22 cellular contexts compared by ENCODE assay signal in the genomic region with DNA sequence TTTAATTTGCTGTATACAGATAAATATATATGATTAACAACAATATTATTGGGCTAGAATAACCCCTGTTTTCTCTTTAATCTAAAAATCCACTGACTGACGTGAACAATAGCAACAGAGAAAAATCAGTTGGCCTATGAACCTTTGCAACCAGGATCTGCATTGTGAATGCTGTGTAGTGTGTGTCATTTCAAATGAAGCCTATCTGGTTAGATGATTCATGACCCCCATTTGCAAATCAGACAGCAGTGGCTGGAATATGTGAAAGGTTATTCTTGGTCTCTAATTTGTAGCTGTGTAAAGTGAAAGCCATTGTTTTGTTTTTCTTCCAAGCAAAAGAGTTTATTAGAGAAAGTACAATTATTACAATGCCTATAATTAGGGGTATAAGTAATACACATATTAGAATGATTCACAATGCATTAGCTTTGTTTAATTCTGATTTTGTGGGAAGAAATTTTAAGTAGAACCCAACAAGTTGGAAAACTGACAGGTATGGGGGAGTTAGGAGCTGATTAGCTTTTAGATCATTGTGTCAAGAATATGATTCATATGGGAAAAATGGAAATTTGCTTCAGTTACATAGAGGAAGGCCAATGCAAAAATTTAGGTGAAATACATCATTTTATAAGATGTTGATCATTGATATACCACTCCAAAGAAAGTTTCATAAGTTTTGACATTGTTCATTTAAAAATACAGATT.
DNase-seq lines count a peak whose midpoint lies in the region; ATAC-seq, FAIRE-seq and TF ChIP-seq lines count a peak whose summit lies in the region.
"Had no signal": no experiment of that assay in that cellular context is flagged by ENCODE, and none has a peak within 500 bp of the region (broad histone marks: within the 10 kb centered on the region; RNA-seq: fewer than 3 reads in every experiment).

No MANE protein-coding gene starts in this region.

- H3K27me3 ChIP-seq in SK-N-SH (ENCODE audit: insufficient read depth) (no peaks in the 10 kb centered on the region), H7 (ENCODE audit: control insufficient read depth, insufficient read depth, low read length) (no peaks in the 10 kb centered on the region)
- H3K27me3 ChIP-seq: BLaER1 treated with 17β-estradiol and CSF1 and Interleukin-3, amounts not matched to agents 10 nM and 100 nM; pancreas had no signal

- no peak for TF ChIP-seq EP300 in SK-N-SH (IDR thresholded peaks at IDR 0.05; ENCODE audit: borderline replicate concordance in 1 of 2, low read depth in 1 of 2, low read length in 1 of 2)

- H3K4me3 ChIP-seq in SK-N-SH (ENCODE audit: low read depth in 2 of 2, low read length in 1 of 2), result no peak overlapping the region
- H3K4me3 ChIP-seq in fibroblast of mammary gland (ENCODE audit: control insufficient read depth, low read depth, low read length), result no peak overlapping the region
- no peak overlapping the region for H3K4me3 ChIP-seq in skeletal muscle cell (ENCODE audit: low read depth, low read length)
- H3K4me3 ChIP-seq in H7 (ENCODE audit: insufficient read depth, low read depth, low read length), result no peak overlapping the region
- H3K4me3 ChIP-seq: BLaER1 treated with 17β-estradiol and CSF1 and Interleukin-3, amounts not matched to agents 10 nM and 100 nM; pancreas; skin epidermis had no signal

- POLR2A ChIA-PET in SK-N-SH (lab: Yijun Ruan, JAX), result no interaction called here

- no peak overlapping the region for H3K9ac ChIP-seq in SK-N-SH
- H3K9ac ChIP-seq: BLaER1 treated with 17β-estradiol and CSF1 and Interleukin-3, amounts not matched to agents 10 nM and 100 nM had no signal

- H3F3A ChIP-seq in SK-N-SH (replicated peaks; ENCODE audit: insufficient read depth), result no peaks in the 10 kb centered on the region

- WGBS in SK-N-SH (ENCODE audit: low lambda C conversion rate), result 48% methylated on average over 1 of the region's 1 CpG

- H3K9me3 ChIP-seq in SK-N-SH, result no peaks in the 10 kb centered on the region
- H3K9me3 ChIP-seq: BLaER1 treated with 17β-estradiol and CSF1 and Interleukin-3, amounts not matched to agents 10 nM and 100 nM; pancreas had no signal

- ATAC-seq in SK-N-SH treated with all-trans-retinoic acid at 6 μM for 48 hours, result no peak
- no peak for ATAC-seq in GM18502 (IDR thresholded peaks at IDR 0.05; ENCODE audit: poor library complexity, unreplicated experiment)
- ATAC-seq: effector memory CD8-positive, alpha-beta T cell; naive thymus-derived CD4-positive, alpha-beta T cell; pancreas had no signal

- no peaks in the 10 kb centered on the region for H3K36me3 ChIP-seq in SK-N-SH (replicated peaks in 1 of 2; ENCODE audit: control insufficient read depth in 1 of 2, insufficient read depth in 2 of 2, low read length in 1 of 2)
- no peaks in the 10 kb centered on the region for H3K36me3 ChIP-seq in H7 (replicated peaks; ENCODE audit: control insufficient read depth, insufficient read depth, low read length)
- H3K36me3 ChIP-seq: BLaER1 treated with 17β-estradiol and CSF1 and Interleukin-3, amounts not matched to agents 10 nM and 100 nM; pancreas had no signal

- no peak overlapping the region for H2AFZ ChIP-seq in SK-N-SH (ENCODE audit: low read depth)

- no peaks in the 10 kb centered on the region for H3K79me2 ChIP-seq in SK-N-SH (ENCODE audit: insufficient read depth)

- no peak for DNase-seq in SK-N-SH
- DNase-seq in RCC 7860 (ENCODE audit: low spot score), result peak; percentile 25
- peak; percentile 28 for DNase-seq in fibroblast of mammary gland (ENCODE audit: low read depth)
- DNase-seq in skeletal muscle cell (ENCODE audit: low read depth), result peak; percentile 15
- DNase-seq in H7, result no peak
- no peak for DNase-seq in mucosa of gallbladder (ENCODE audit: low spot score)
- DNase-seq: activated CD4-positive, alpha-beta T cell treated with anti-CD3 and anti-CD28 coated beads, Interleukin-2, amount 50 U/mL, for 4 hours; DMS 273 treated with DMSO at 0.1 percent for 48 hours; effector memory CD8-positive, alpha-beta T cell; H9; hippocampal formation; islet precursor cell; naive thymus-derived CD4-positive, alpha-beta T cell; NCI-H187 treated with DMSO at 0.1 percent for 48 hours; pancreas; SHP77 treated with DMSO at 0.1 percent for 48 hours; stimulated activated CD4-positive, alpha-beta T cell treated with anti-CD3 and anti-CD28 coated beads, Interleukin-4, amount 100 ng/mL, for 1 hour had no signal

- CTCF ChIA-PET in SK-N-SH (lab: Yijun Ruan, JAX), result interaction anchor here (0.6 kb wide), 1 partner anchor 1329 kb away, joined by 4 read pairs; no protein-coding TSS in a partner anchor

- no peaks in the 10 kb centered on the region for H4K20me1 ChIP-seq in SK-N-SH (ENCODE audit: insufficient read depth)
- H4K20me1 ChIP-seq: BLaER1 treated with 17β-estradiol and CSF1 and Interleukin-3, amounts not matched to agents 10 nM and 100 nM had no signal

- no peaks in the 10 kb centered on the region for H3K4me1 ChIP-seq in SK-N-SH (ENCODE audit: control insufficient read depth in 1 of 2, insufficient read depth in 2 of 2, low read depth in 1 of 2, low read length in 1 of 2)
- H3K4me1 ChIP-seq: BLaER1 treated with 17β-estradiol and CSF1 and Interleukin-3, amounts not matched to agents 10 nM and 100 nM; pancreas had no signal

- no peaks in the 10 kb centered on the region for H3K9me2 ChIP-seq in SK-N-SH

- peak; percentile 77 for FAIRE-seq in RCC 7860 (lab: Jason Lieb, UNC)

- H3K4me2 ChIP-seq in SK-N-SH, result no peak overlapping the region
- H3K4me2 ChIP-seq: BLaER1 treated with 17β-estradiol and CSF1 and Interleukin-3, amounts not matched to agents 10 nM and 100 nM had no signal

- no peak for TF ChIP-seq CTCF in SK-N-SH (IDR thresholded peaks at IDR 0.05)
- TF ChIP-seq CTCF in fibroblast of mammary gland (conservative IDR thresholded peaks at IDR 0.05; ENCODE audit: control insufficient read depth, insufficient read depth, low read depth, low read length), result no peak

- no peak overlapping the region for H3K27ac ChIP-seq in SK-N-SH (ENCODE audit: low read depth in 2 of 2, low read length in 1 of 2)
- H3K27ac ChIP-seq: BLaER1 treated with 17β-estradiol and CSF1 and Interleukin-3, amounts not matched to agents 10 nM and 100 nM; pancreas; skin epidermis; VCaP had no signal

- TF ChIP-seq RAD21 in SK-N-SH (IDR thresholded peaks at IDR 0.05; ENCODE audit: low read length), result no peak

TF ChIP-seq in SK-N-SH, 30 proteins besides CTCF, POLR2A, EP300 and RAD21:
- TF ChIP-seq, protein P1, sequence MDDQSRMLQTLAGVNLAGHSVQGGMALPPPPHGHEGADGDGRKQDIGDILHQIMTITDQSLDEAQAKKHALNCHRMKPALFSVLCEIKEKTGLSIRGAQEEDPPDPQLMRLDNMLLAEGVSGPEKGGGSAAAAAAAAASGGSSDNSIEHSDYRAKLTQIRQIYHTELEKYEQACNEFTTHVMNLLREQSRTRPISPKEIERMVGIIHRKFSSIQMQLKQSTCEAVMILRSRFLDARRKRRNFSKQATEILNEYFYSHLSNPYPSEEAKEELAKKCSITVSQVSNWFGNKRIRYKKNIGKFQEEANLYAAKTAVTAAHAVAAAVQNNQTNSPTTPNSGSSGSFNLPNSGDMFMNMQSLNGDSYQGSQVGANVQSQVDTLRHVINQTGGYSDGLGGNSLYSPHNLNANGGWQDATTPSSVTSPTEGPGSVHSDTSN (IDR thresholded peaks at IDR 0.05), result peak; percentile 23; the same call in 1 of the 2 replicates
- TF ChIP-seq EZH2phosphoT487 (IDR thresholded peaks at IDR 0.05; ENCODE audit: borderline replicate concordance, low read depth), result no peak
TF ChIP-seq in SK-N-SH: peak in this region for 1.

TF ChIP-seq in SK-N-SH treated with all-trans-retinoic acid at 6 μM for 48 hours, 23 proteins besides CTCF, POLR2A, EP300 and RAD21 (continues in another document):
- TF ChIP-seq, protein P2, sequence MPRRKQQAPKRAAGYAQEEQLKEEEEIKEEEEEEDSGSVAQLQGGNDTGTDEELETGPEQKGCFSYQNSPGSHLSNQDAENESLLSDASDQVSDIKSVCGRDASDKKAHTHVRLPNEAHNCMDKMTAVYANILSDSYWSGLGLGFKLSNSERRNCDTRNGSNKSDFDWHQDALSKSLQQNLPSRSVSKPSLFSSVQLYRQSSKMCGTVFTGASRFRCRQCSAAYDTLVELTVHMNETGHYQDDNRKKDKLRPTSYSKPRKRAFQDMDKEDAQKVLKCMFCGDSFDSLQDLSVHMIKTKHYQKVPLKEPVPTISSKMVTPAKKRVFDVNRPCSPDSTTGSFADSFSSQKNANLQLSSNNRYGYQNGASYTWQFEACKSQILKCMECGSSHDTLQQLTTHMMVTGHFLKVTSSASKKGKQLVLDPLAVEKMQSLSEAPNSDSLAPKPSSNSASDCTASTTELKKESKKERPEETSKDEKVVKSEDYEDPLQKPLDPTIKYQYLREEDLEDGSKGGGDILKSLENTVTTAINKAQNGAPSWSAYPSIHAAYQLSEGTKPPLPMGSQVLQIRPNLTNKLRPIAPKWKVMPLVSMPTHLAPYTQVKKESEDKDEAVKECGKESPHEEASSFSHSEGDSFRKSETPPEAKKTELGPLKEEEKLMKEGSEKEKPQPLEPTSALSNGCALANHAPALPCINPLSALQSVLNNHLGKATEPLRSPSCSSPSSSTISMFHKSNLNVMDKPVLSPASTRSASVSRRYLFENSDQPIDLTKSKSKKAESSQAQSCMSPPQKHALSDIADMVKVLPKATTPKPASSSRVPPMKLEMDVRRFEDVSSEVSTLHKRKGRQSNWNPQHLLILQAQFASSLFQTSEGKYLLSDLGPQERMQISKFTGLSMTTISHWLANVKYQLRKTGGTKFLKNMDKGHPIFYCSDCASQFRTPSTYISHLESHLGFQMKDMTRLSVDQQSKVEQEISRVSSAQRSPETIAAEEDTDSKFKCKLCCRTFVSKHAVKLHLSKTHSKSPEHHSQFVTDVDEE (CRISPR knock-in tag; IDR thresholded peaks at IDR 0.05), result no peak
- TF ChIP-seq, protein P3, sequence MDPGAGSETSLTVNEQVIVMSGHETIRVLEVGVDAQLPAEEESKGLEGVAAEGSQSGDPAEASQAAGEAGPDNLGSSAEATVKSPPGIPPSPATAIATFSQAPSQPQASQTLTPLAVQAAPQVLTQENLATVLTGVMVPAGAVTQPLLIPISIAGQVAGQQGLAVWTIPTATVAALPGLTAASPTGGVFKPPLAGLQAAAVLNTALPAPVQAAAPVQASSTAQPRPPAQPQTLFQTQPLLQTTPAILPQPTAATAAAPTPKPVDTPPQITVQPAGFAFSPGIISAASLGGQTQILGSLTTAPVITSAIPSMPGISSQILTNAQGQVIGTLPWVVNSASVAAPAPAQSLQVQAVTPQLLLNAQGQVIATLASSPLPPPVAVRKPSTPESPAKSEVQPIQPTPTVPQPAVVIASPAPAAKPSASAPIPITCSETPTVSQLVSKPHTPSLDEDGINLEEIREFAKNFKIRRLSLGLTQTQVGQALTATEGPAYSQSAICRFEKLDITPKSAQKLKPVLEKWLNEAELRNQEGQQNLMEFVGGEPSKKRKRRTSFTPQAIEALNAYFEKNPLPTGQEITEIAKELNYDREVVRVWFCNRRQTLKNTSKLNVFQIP (CRISPR knock-in tag; IDR thresholded peaks at IDR 0.05; ENCODE audit: borderline replicate concordance, low read depth), result no peak
- TF ChIP-seq GLIS3 (CRISPR knock-in tag; IDR thresholded peaks at IDR 0.05), result no peak
- TF ChIP-seq TCF4 (CRISPR knock-in tag; IDR thresholded peaks at IDR 0.05; ENCODE audit: borderline replicate concordance), result no peak
- TF ChIP-seq ZNF70 (CRISPR knock-in tag; IDR thresholded peaks at IDR 0.05), result no peak

Comparison
In these comparisons a context has a peak if more than half of its experiments do, and no peak if none do; other contexts are left out.
1. DNase-seq: peak in RCC 7860 (single experiment), fibroblast of mammary gland (single experiment) and skeletal muscle cell (single experiment); none in SK-N-SH (single experiment), H7 (single experiment) and mucosa of gallbladder (single experiment).